10 cellular contexts compared by ENCODE assay signal in genomic region chr7:266851-267840, GRCh38. TPM values are rescaled to one million over a fixed set of nuclear protein-coding genes. Genes with fewer than 3 reads are reported as not detected.
A peak's percentile ranks its signal among the peaks of the same experiment; 100 is the strongest.
DNase-seq lines count a peak whose midpoint lies in the region; ATAC-seq and TF ChIP-seq lines count a peak whose summit lies in the region.
"Had no signal": no experiment of that assay in that cellular context is flagged by ENCODE, and none has a peak within 500 bp of the region (broad histone marks: within the 10 kb centered on the region; RNA-seq: fewer than 3 reads in every experiment).

No MANE protein-coding gene starts in this region.

- no peaks in the 10 kb centered on the region for H3K9me2 ChIP-seq in SK-N-SH

- H3K27ac Mint-ChIP-seq in CD14-positive monocyte, result no peak overlapping the region

- peaks cover 0 to 12% of the 10 kb centered on the region in 2 donors for H3K36me3 Mint-ChIP-seq in CD14-positive monocyte

- intact Hi-C loops in left cardiac atrium (cut with DNase I) (no loop called here), spleen (cut with DNase I; ENCODE audit: low total_unique reads) (no loop called here), CD14-positive monocyte (cut with micrococcal nuclease) (no loop called here)

- H3K9me3 ChIP-seq in SK-N-SH (0 out of 2 replicates have a peak, but pooled peaks cover 5% of the 10 kb centered on the region), spleen (peaks cover 0 to 34% (median 17%) of the 10 kb centered on the region in 8 donors)

- DNase-seq in NCI-H2081 (lab: John Stamatoyannopoulos, UW) (peak; percentile 48 to 68), NCI-H2081 treated with DMSO at 0.1 percent for 48 hours (lab: John Stamatoyannopoulos, UW) (no peak), SK-N-SH (peak; percentile 82), left cardiac atrium (peak; percentile 29), spleen (peak; percentile 59), CD14-positive monocyte (ENCODE audit: low spot score) (no peak)
- DNase-seq: NCI-H1436 had no signal

- no peaks in the 10 kb centered on the region for H4K20me1 ChIP-seq in SK-N-SH (ENCODE audit: insufficient read depth)

- H3K9ac ChIP-seq in SK-N-SH, result no peak overlapping the region

- peaks cover 10% of the 10 kb centered on the region for H3F3A ChIP-seq in SK-N-SH (replicated peaks; ENCODE audit: insufficient read depth)

- no peak overlapping the region for H3K27ac ChIP-seq in SK-N-SH (ENCODE audit: low read depth in 2 of 2, low read length in 1 of 2)
- no peak overlapping the region for H3K27ac ChIP-seq in spleen

- no peak for TF ChIP-seq POLR2A in spleen (IDR thresholded peaks at IDR 0.05)

- peaks cover 21 to 39% (median 35%) of the 10 kb centered on the region in 7 donors for H3K9me3 Mint-ChIP-seq in CD14-positive monocyte

- TF ChIP-seq EP300 in SK-N-SH (IDR thresholded peaks at IDR 0.05; ENCODE audit: borderline replicate concordance in 1 of 2, low read depth in 1 of 2, low read length in 1 of 2), result no peak

- peak; percentile 18 to 27 for ATAC-seq in left cardiac atrium
- no peak for ATAC-seq in GM19023 (IDR thresholded peaks at IDR 0.05; ENCODE audit: unreplicated experiment)
- ATAC-seq in HG02970 (IDR thresholded peaks at IDR 0.05; ENCODE audit: low FRiP score, unreplicated experiment), result no peak

- H3K27me3 Mint-ChIP-seq in CD14-positive monocyte (ENCODE audit: low read depth in 3 of 3), result peaks cover 2 to 17% (median 2%) of the 10 kb centered on the region in 3 donors

- WGBS in SK-N-SH (ENCODE audit: low lambda C conversion rate), result 43% methylated on average over 21 of the region's 45 CpGs
- 79 to 87% (median 86%) methylated on average over 31 to 45 of the region's 45 CpGs for WGBS in spleen, 5 donors

- no peak overlapping the region for H3K4me3 Mint-ChIP-seq in CD14-positive monocyte

- H3K36me3 ChIP-seq in SK-N-SH (replicated peaks in 1 of 2; ENCODE audit: control insufficient read depth in 1 of 2, insufficient read depth in 2 of 2, low read length in 1 of 2), result no peaks in the 10 kb centered on the region
- H3K36me3 ChIP-seq in spleen, result no peaks in the 10 kb centered on the region

- CTCF ChIA-PET in SK-N-SH (lab: Yijun Ruan, JAX), result interaction anchor here (0.5 to 5.4 kb wide), 28 partner anchors 10 to 627 kb away, joined by 3 to 51 read pairs (median 4); partner anchors contain the start of gene FAM20C

- no peak overlapping the region for H3K4me2 ChIP-seq in SK-N-SH

- peaks cover 25% of the 10 kb centered on the region; the same call in 1 of the 2 replicates for H3K27me3 ChIP-seq in SK-N-SH (ENCODE audit: insufficient read depth)
- H3K27me3 ChIP-seq in spleen (replicated peaks in 1 of 7), result no peaks in the 10 kb centered on the region

- TF ChIP-seq CTCF in SK-N-SH (IDR thresholded peaks at IDR 0.05) (peak; percentile 65), spleen (IDR thresholded peaks at IDR 0.05 in 8 of 11, conservative IDR thresholded peaks at IDR 0.05 in 3 of 11) (no peak), CD14-positive monocyte (IDR thresholded peaks at IDR 0.05) (no peak)

- H3K4me3 ChIP-seq in SK-N-SH (ENCODE audit: low read depth in 2 of 2, low read length in 1 of 2), result no peak overlapping the region
- no peak overlapping the region for H3K4me3 ChIP-seq in spleen

- no peak overlapping the region for H2AFZ ChIP-seq in SK-N-SH (ENCODE audit: low read depth)

- peak; percentile 74 for TF ChIP-seq RAD21 in SK-N-SH (IDR thresholded peaks at IDR 0.05; ENCODE audit: low read length)

- H3K4me1 Mint-ChIP-seq in CD14-positive monocyte, result peaks cover 5% of the 10 kb centered on the region

- no peaks in the 10 kb centered on the region for H3K79me2 ChIP-seq in SK-N-SH (ENCODE audit: insufficient read depth)

- H3K4me1 ChIP-seq in SK-N-SH (ENCODE audit: control insufficient read depth in 1 of 2, insufficient read depth in 2 of 2, low read depth in 1 of 2, low read length in 1 of 2) (no peaks in the 10 kb centered on the region), spleen (peaks cover 0 to 9% (median 0%) of the 10 kb centered on the region in 6 donors)

- POLR2A ChIA-PET in SK-N-SH (lab: Yijun Ruan, JAX), result no interaction called here

TF ChIP-seq in SK-N-SH, 30 proteins besides CTCF, POLR2A, EP300 and RAD21:
- peak; percentile 54 for TF ChIP-seq SMC3 (IDR thresholded peaks at IDR 0.05; ENCODE audit: low read depth, low read length)
- TF ChIP-seq TEAD4 (IDR thresholded peaks at IDR 0.05; ENCODE audit: borderline replicate concordance, insufficient read depth), result no peak

RNA-seq across cellular contexts. Expression of gene FOXL3, which starts 22.8 kb away (rescaled TPM):
- not detected in 2 replicates for polyA plus RNA-seq in SK-N-SH (2012; rRNA removed)
- polyA plus RNA-seq in SK-N-SH (2012; cell fraction: cytosol; rRNA removed), result not detected in 2 replicates
- not detected in 2 replicates for polyA plus RNA-seq in SK-N-SH (2012; cell fraction: nucleus; rRNA removed)
- not detected for total RNA-seq in left cardiac atrium
- not detected for total RNA-seq in spleen
- polyA plus RNA-seq in spleen, result not detected
- not detected for polyA plus RNA-seq in CD14-positive monocyte
- total RNA-seq: lung microvascular endothelial cell had no signal

Comparison
In these comparisons a context has a peak if more than half of its experiments do, and no peak if none do; other contexts are left out.
1. DNase-seq: peak in NCI-H2081 (2 of 2), SK-N-SH (single experiment), left cardiac atrium (single experiment) and spleen (single experiment); none in NCI-H2081 treated with DMSO at 0.1 percent for 48 hours (single experiment) and CD14-positive monocyte (single experiment).
2. ATAC-seq: peak in left cardiac atrium (2 of 2); none in GM19023 (single experiment) and HG02970 (single experiment).